Comparison of ENCODE assay signal across 8 cellular contexts in genomic region chr17:78915872-78916632, GRCh38. TPM values are rescaled to one million over a fixed set of nuclear protein-coding genes. Genes with fewer than 3 reads are reported as not detected.
DNase-seq lines count a peak whose midpoint lies in the region; ATAC-seq and TF ChIP-seq lines count a peak whose summit lies in the region.

No MANE protein-coding gene starts in this region.

- no peak overlapping the region for H3K4ac ChIP-seq in H9 (ENCODE audit: low read depth, low read length)

- H3K56ac ChIP-seq in H9 (ENCODE audit: insufficient read length, low read depth, low read length) = no peak overlapping the region

- TF ChIP-seq CTCF in H9 (conservative IDR thresholded peaks at IDR 0.05) (no peak), sigmoid colon (IDR thresholded peaks at IDR 0.05) (no peak)

- no peak overlapping the region for H2AFZ ChIP-seq in H9 (ENCODE audit: low read length)

- no peak overlapping the region for H2AK5ac ChIP-seq in H9 (ENCODE audit: insufficient read length, low read length)

- H3K36me3 Mint-ChIP-seq in H9 (ENCODE audit: insufficient read depth in 1 of 3, low read depth in 3 of 3) (peaks cover 0 to 5% (median 4%) of the 10 kb centered on the region in 3 experiments; a peak in 4 of 7 replicates), T-helper 17 cell (ENCODE audit: low read depth) (peaks cover 5% of the 10 kb centered on the region)

- peak overlapping the region; percentile 40; the same call in 1 of the 2 replicates for H3K14ac ChIP-seq in H9 (ENCODE audit: insufficient read depth, low read length)

- no peak overlapping the region for H2BK12ac ChIP-seq in H9 (ENCODE audit: insufficient read length, low read depth, low read length)

- H3K27ac Mint-ChIP-seq in H9 = peak overlapping the region; percentile 12 to 71 (median 31); a peak in 4 of 7 replicates
- peak overlapping the region; percentile 19 for H3K27ac Mint-ChIP-seq in T-helper 17 cell

- H2BK15ac ChIP-seq in H9 (ENCODE audit: low read depth, low read length) = no peak overlapping the region

- no CpG with 5 or more reads among the region's 17 CpGs for WGBS in H9 (ENCODE audit: extremely low coverage, insufficient read length, low lambda C conversion rate)
- 47 to 76% methylated on average over 17 of the region's 17 CpGs for WGBS in sigmoid colon, 2 donors

- H4K8ac ChIP-seq in H9 (replicated peaks; ENCODE audit: insufficient read length, low read depth, low read length) = no peak overlapping the region

- H3K23ac ChIP-seq in H9 (ENCODE audit: insufficient read length, low read depth, low read length) = no peak overlapping the region

- H3K27me3 ChIP-seq in H9 (ENCODE audit: insufficient read depth, low read length) (no peaks in the 10 kb centered on the region), sigmoid colon (no peaks in the 10 kb centered on the region)

- H4K91ac ChIP-seq in H9 (ENCODE audit: insufficient read length, low read depth, low read length) = no peak overlapping the region

- H3K4me3 Mint-ChIP-seq in H9 (no peak overlapping the region; a peak in 1 of 5 replicates), T-helper 17 cell (no peak overlapping the region)

- DNase-seq in H9 (no peak), T-helper 17 cell (no peak), Right ventricle myocardium superior (peak; percentile 67), sigmoid colon (peak; percentile 86), GM19240 (ENCODE audit: insufficient read length, low spot score) (no peak)

- peaks cover 3% of the 10 kb centered on the region for H4K20me1 ChIP-seq in H9 (ENCODE audit: control insufficient read depth, insufficient read depth, insufficient read length)

- peaks cover 0 to 4% (median 0%) of the 10 kb centered on the region in 4 donors for H3K36me3 ChIP-seq in sigmoid colon

- H3K9me3 ChIP-seq in H9 (ENCODE audit: control insufficient read depth, low read depth, low read length) (no peaks in the 10 kb centered on the region), T-helper 17 cell (ENCODE audit: control insufficient read depth, low read length, poor library complexity, severe bottlenecking) (no peaks in the 10 kb centered on the region), sigmoid colon (no peaks in the 10 kb centered on the region)

- no peak overlapping the region for H2BK5ac ChIP-seq in H9 (ENCODE audit: insufficient read length, low read length)

- no peak for TF ChIP-seq EP300 in sigmoid colon (IDR thresholded peaks at IDR 0.05)

- no peak overlapping the region for H3K27ac ChIP-seq in H9 (ENCODE audit: insufficient read length, low read depth, low read length)
- peak overlapping the region; percentile 77 to 100 (median 88) for H3K27ac ChIP-seq in sigmoid colon

- no peak overlapping the region for H2BK120ac ChIP-seq in H9 (ENCODE audit: low read depth, low read length, poor library complexity, severe bottlenecking)

- no peak for ATAC-seq in T-helper 17 cell
- peak; percentile 67 for ATAC-seq in Right ventricle myocardium superior (ENCODE audit: poor library complexity)
- no peak for ATAC-seq in GM18909 (IDR thresholded peaks at IDR 0.05; ENCODE audit: poor library complexity, unreplicated experiment)
- ATAC-seq in GM18498 (IDR thresholded peaks at IDR 0.05; ENCODE audit: unreplicated experiment) = no peak
- ATAC-seq in HG03135 (IDR thresholded peaks at IDR 0.05; ENCODE audit: unreplicated experiment) = no peak

- H3K4me1 ChIP-seq in H9 (ENCODE audit: insufficient read depth, low read length) (peaks cover 4% of the 10 kb centered on the region; the same call in 1 of the 2 replicates), sigmoid colon (peaks cover 0 to 97% (median 90%) of the 10 kb centered on the region in 4 donors)

- no peak overlapping the region for H3T11ph ChIP-seq in H9 (ENCODE audit: low read length)

- H3K18ac ChIP-seq in H9 (ENCODE audit: insufficient read length, low read depth, low read length) = no peak overlapping the region

- intact Hi-C loops in Right ventricle myocardium superior (cut with DNase I) = no loop called here
- intact Hi-C loops in sigmoid colon (cut with DNase I) = no loop called here

- no peak overlapping the region for H3K4me2 ChIP-seq in H9 (ENCODE audit: insufficient read depth, insufficient read length, low read length)

- H3K23me2 ChIP-seq in H9 (ENCODE audit: insufficient read length, low read depth, low read length, poor library complexity, severe bottlenecking) = no peaks in the 10 kb centered on the region

- peak overlapping the region in 1 of 4 donors; percentile 25 for H3K4me3 ChIP-seq in sigmoid colon

- no peaks in the 10 kb centered on the region for H3K27me3 Mint-ChIP-seq in H9 (ENCODE audit: low read depth)
- H3K27me3 Mint-ChIP-seq in T-helper 17 cell = peaks cover 22% of the 10 kb centered on the region

- peaks cover 4% of the 10 kb centered on the region for H3K79me1 ChIP-seq in H9 (ENCODE audit: insufficient read depth, low read depth, low read length, poor library complexity, severe bottlenecking)

- no peaks in the 10 kb centered on the region for H3K9me3 Mint-ChIP-seq in H9

- TF ChIP-seq POLR2A in sigmoid colon (IDR thresholded peaks at IDR 0.05) = no peak

- no peak overlapping the region for H3K9ac ChIP-seq in H9 (ENCODE audit: extremely low read depth, insufficient read length, low read length)

- peaks cover 12 to 24% of the 10 kb centered on the region in 2 experiments for H3K4me1 Mint-ChIP-seq in H9
- peaks cover 15% of the 10 kb centered on the region for H3K4me1 Mint-ChIP-seq in T-helper 17 cell

- H3K79me2 ChIP-seq in H9 (ENCODE audit: insufficient read depth, low read length) = peaks cover 2% of the 10 kb centered on the region; the same call in 1 of the 2 replicates

- no peak overlapping the region for H4K5ac ChIP-seq in H9 (ENCODE audit: insufficient read length, low read depth, low read length)

- H2BK20ac ChIP-seq in H9 (ENCODE audit: low read depth, low read length, poor library complexity, severe bottlenecking) = no peak overlapping the region

RNA-seq across cellular contexts. Expression of gene TIMP2, which starts 9.1 kb away (rescaled TPM):
- total RNA-seq in H9 (2021) (29.0 and 30.3 TPM in 2 replicates), T-helper 17 cell (1 to 10 TPM; 4.1 to 6.7 TPM), Right ventricle myocardium superior (114 TPM), sigmoid colon (100 to 1,000 TPM; 142 to 227 (median 151) TPM)
- 10 to 100 TPM; 16.4 to 58.8 (median 47.4) TPM for polyA plus RNA-seq in sigmoid colon

RNA-seq across cellular contexts. Expression of gene CEP295NL, which starts 13.1 kb away (rescaled TPM):
- total RNA-seq in H9 (2021) (0.42 and 0.66 TPM in 2 replicates), T-helper 17 cell (1 to 10 TPM; 2.0 to 2.9 TPM), Right ventricle myocardium superior (0.70 TPM), sigmoid colon (10 to 100 TPM in 1 of 4 donors, 1 to 10 TPM in 3; 1.3 to 13.8 (median 2.3) TPM)
- under 1 TPM in 1 of 3 donors, not detected in 2; 0.89 TPM for polyA plus RNA-seq in sigmoid colon

Comparison
In these comparisons a context has a peak if more than half of its experiments do, and no peak if none do; other contexts are left out.
1. DNase-seq: peak in Right ventricle myocardium superior (single experiment) and sigmoid colon (single experiment); none in H9 (single experiment), T-helper 17 cell (0 of 3) and GM19240 (single experiment).